In genomic region chr9:70901013-70901412, GRCh38 we compare ENCODE assay signal across 26 cellular contexts.
"Had no signal": no experiment of that assay in that cellular context is flagged by ENCODE, and none has a peak within 500 bp of the region (broad histone marks: within the 10 kb centered on the region; RNA-seq: fewer than 3 reads in every experiment).

No MANE protein-coding gene starts in this region.

- DNase-seq: activated B cell treated with CpG ODN at 0.5 μM for 24 hours; activated CD4-positive, alpha-beta memory T cell treated with anti-CD3 and anti-CD28 coated beads, Interleukin-2, amount 10 ng/mL, durations not matched to agents 7 days and 5 days; activated CD4-positive, alpha-beta T cell treated with anti-CD3 and anti-CD28 coated beads, Interleukin-2, amount 50 U/mL, for 1 hour; activated gamma-delta T cell; activated naive CD4-positive, alpha-beta T cell treated with anti-CD3 and anti-CD28 coated beads for 36 hours; activated T-cell treated with anti-CD3 and anti-CD28 coated beads for 4 hours; activated T-cell treated with anti-CD3 and anti-CD28 coated beads, Interleukin-2, amount 50 U/mL, for 48 hours; amygdala; Kasumi-1; KBM-7; NCI-H1048; NCI-H146; NCI-H187 treated with DMSO at 0.1 percent for 48 hours; NCI-H2107; NCI-H2171 treated with DMSO at 0.1 percent for 48 hours; NCI-H226; NCI-H526; NCI-H774; OCI-M1; RPMI8226; SW 1271 had no signal

- H3K36me3 ChIP-seq: SJCRH30 had no signal

- H3K4me3 ChIP-seq: SJCRH30 had no signal

- H3K9me3 ChIP-seq: SJCRH30 had no signal

- H3K27ac ChIP-seq: SJCRH30 had no signal

- ATAC-seq: activated T-helper 17 cell treated with anti-CD3 and anti-CD28 coated beads, Interleukin-2, amount 50 U/mL, for 72 hours; Panc1; Right ventricle myocardium inferior; SK-N-SH treated with all-trans-retinoic acid at 6 μM for 48 hours had no signal
